14 cellular contexts compared by ENCODE assay signal in the genomic region with DNA sequence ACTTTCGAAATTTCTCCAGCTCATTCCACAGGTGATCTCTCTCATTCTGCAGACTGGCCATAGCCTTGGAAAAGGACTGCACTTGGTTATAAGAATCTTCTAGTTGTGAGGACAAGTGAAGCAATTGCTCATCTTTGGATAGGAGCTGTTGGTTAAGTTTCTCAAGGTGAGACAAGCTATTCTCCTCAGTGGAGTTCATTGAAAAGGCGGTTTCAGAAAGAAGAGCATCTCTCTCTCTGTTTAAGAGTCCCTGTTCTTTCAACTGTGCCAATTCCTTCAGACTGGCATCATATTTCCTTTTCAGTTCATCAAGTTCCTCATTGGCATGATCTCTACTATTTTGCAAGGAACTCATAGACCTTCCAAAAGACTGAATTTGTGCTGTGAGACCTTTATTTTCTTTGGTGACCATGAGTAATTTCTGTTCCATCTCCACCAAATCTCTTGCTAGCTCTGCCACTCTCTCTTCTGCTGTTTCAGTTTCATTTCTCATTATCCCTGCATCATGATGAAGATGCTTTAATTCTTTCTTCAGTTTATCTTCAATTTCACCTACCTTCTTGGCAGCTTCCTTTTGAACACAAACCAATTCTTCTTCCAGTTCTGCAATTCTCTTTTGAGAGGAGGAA. TPM values are rescaled to one million over a fixed set of nuclear protein-coding genes. Genes with fewer than 3 reads are reported as not detected.
DNase-seq lines count a peak whose midpoint lies in the region; ATAC-seq and TF ChIP-seq lines count a peak whose summit lies in the region.
"Had no signal": no experiment of that assay in that cellular context is flagged by ENCODE, and none has a peak within 500 bp of the region (broad histone marks: within the 10 kb centered on the region; RNA-seq: fewer than 3 reads in every experiment).

No MANE protein-coding gene starts in this region.

- peaks cover 43% of the 10 kb centered on the region for H3K36me3 Mint-ChIP-seq in activated CD8-positive, alpha-beta memory T cell treated with anti-CD3 and anti-CD28 coated beads, Interleukin-2, amount 10 ng/mL, durations not matched to agents 7 days and 5 days

- H3K27me3 Mint-ChIP-seq in activated CD8-positive, alpha-beta memory T cell treated with anti-CD3 and anti-CD28 coated beads, Interleukin-2, amount 10 ng/mL, durations not matched to agents 7 days and 5 days: no peaks in the 10 kb centered on the region

- H3K4me2 ChIP-seq in Karpas-422 (ENCODE audit: low read depth, low read length, poor library complexity, severe bottlenecking): peak overlapping the region; percentile 21
- H3K4me2 ChIP-seq: A549 had no signal

- CTCF ChIA-PET in activated CD8-positive, alpha-beta memory T cell treated with anti-CD3 and anti-CD28 coated beads, Interleukin-2, amount 10 ng/mL, durations not matched to agents 7 days and 5 days (lab: Charles Lee): interaction anchor here (0.6 to 1.7 kb wide), 6 partner anchors 9 to 144 kb away, joined by 3 to 6 read pairs (median 3); a partner anchor contains a TSS

- DNase-seq in activated CD8-positive, alpha-beta memory T cell treated with anti-CD3 and anti-CD28 coated beads, Interleukin-2, amount 10 ng/mL, durations not matched to agents 7 days and 5 days: no peak
- no peak for DNase-seq in activated CD8-positive, alpha-beta memory T cell treated with anti-CD3 and anti-CD28 coated beads, Interleukin-2, amount 50 U/mL, for 4 hours
- no peak for DNase-seq in Karpas-422
- no peak for DNase-seq in left colon
- no peak for DNase-seq in cardiac septum (ENCODE audit: low spot score)
- no peak for DNase-seq in NCI-H510A (lab: John Stamatoyannopoulos, UW)
- DNase-seq: H9, kidney, pancreas, Right ventricle myocardium superior, thyroid gland had no signal

- no peaks in the 10 kb centered on the region for H3K9me3 Mint-ChIP-seq in activated CD8-positive, alpha-beta memory T cell treated with anti-CD3 and anti-CD28 coated beads, Interleukin-2, amount 10 ng/mL, durations not matched to agents 7 days and 5 days (ENCODE audit: low read depth)

- peak overlapping the region; percentile 28 for H3K4me3 Mint-ChIP-seq in activated CD8-positive, alpha-beta memory T cell treated with anti-CD3 and anti-CD28 coated beads, Interleukin-2, amount 10 ng/mL, durations not matched to agents 7 days and 5 days
- H3K4me3 Mint-ChIP-seq: H9 had no signal

- H3K4me1 ChIP-seq in Karpas-422 (ENCODE audit: low read length): peaks cover 13% of the 10 kb centered on the region
- no peaks in the 10 kb centered on the region for H3K4me1 ChIP-seq in neutrophil (ENCODE audit: control insufficient read depth in 1 of 2, insufficient read depth in 1 of 2, low read depth in 1 of 2, low read length in 1 of 2)
- H3K4me1 ChIP-seq: A549, pancreas had no signal

- H3K4me1 Mint-ChIP-seq in activated CD8-positive, alpha-beta memory T cell treated with anti-CD3 and anti-CD28 coated beads, Interleukin-2, amount 10 ng/mL, durations not matched to agents 7 days and 5 days: peaks cover 19% of the 10 kb centered on the region
- H3K4me1 Mint-ChIP-seq: H9 had no signal

- H3K36me3 ChIP-seq in Karpas-422 (ENCODE audit: insufficient read depth, low read length): peaks cover 16% of the 10 kb centered on the region
- H3K36me3 ChIP-seq in neutrophil: peaks cover 15% of the 10 kb centered on the region

- H3K79me2 ChIP-seq in Karpas-422 (ENCODE audit: low read length): 0 out of 2 replicates have a peak, but pooled peaks cover under 1% of the 10 kb centered on the region

- H3K27ac ChIP-seq in Karpas-422 (ENCODE audit: low read length): peak overlapping the region; percentile 54
- H3K27ac ChIP-seq in neutrophil: peak overlapping the region; percentile 43
- H3K27ac ChIP-seq: A549, pancreas, thyroid gland had no signal

- H3K27ac Mint-ChIP-seq in activated CD8-positive, alpha-beta memory T cell treated with anti-CD3 and anti-CD28 coated beads, Interleukin-2, amount 10 ng/mL, durations not matched to agents 7 days and 5 days: peak overlapping the region; percentile 90
- H3K27ac Mint-ChIP-seq: H9 had no signal

- peak; percentile 86 for ATAC-seq in activated CD8-positive, alpha-beta memory T cell treated with anti-CD3 and anti-CD28 coated beads, Interleukin-2, amount 10 ng/mL, durations not matched to agents 7 days and 5 days
- ATAC-seq in GM21528 (IDR thresholded peaks at IDR 0.05; ENCODE audit: low FRiP score, unreplicated experiment): peak; percentile 74
- no peak for ATAC-seq in left colon
- ATAC-seq: A549, pancreas had no signal

- intact Hi-C loops in left colon (cut with DNase I, micrococcal nuclease) (no loop called here), cardiac septum (cut with DNase I) (no loop called here)

- TF ChIP-seq CTCF in neutrophil (IDR thresholded peaks at IDR 0.05): no peak

- peak overlapping the region; percentile 3; the same call in 1 of the 2 replicates for H3K9ac ChIP-seq in Karpas-422 (ENCODE audit: low read length)

- H3K9me3 ChIP-seq in Karpas-422 (ENCODE audit: low read length) (no peaks in the 10 kb centered on the region), neutrophil (no peaks in the 10 kb centered on the region)
- H3K9me3 ChIP-seq: A549, pancreas, thyroid gland had no signal

- no peaks in the 10 kb centered on the region for H3K9me2 ChIP-seq in Karpas-422 (replicated peaks; ENCODE audit: insufficient read depth, low read length)

- no peaks in the 10 kb centered on the region for H4K20me1 ChIP-seq in Karpas-422 (ENCODE audit: insufficient read depth, low read depth, low read length)

- H3K4me3 ChIP-seq in Karpas-422 (ENCODE audit: low read length): no peak overlapping the region
- H3K4me3 ChIP-seq in neutrophil (ENCODE audit: low read depth in 1 of 2, low read length in 1 of 2): no peak overlapping the region
- H3K4me3 ChIP-seq: A549, pancreas, thyroid gland had no signal

- H2AFZ ChIP-seq in Karpas-422 (ENCODE audit: low read length): no peak overlapping the region

- H3K27me3 ChIP-seq in Karpas-422 (ENCODE audit: low read length) (no peaks in the 10 kb centered on the region), neutrophil (no peaks in the 10 kb centered on the region)
- H3K27me3 ChIP-seq: pancreas, thyroid gland had no signal

RNA-seq across cellular contexts. Expression of a gene that starts 30.2 kb away (rescaled TPM):
- total RNA-seq in activated CD8-positive, alpha-beta memory T cell treated with anti-CD3 and anti-CD28 coated beads, Interleukin-2, amount 10 ng/mL, durations not matched to agents 7 days and 5 days: 100 to 1,000 TPM; 305 to 312 TPM
- 203 and 339 TPM in 2 replicates for total RNA-seq in Karpas-422 (2014; rRNA removed; shearing (Covaris generic); ENCODE audit: low replicate concordance)
- total RNA-seq in left colon (10 to 100 TPM in 1 of 2 donors, 1 to 10 TPM in 1; 9.2 to 19.7 TPM), cardiac septum (9.4 TPM)

RNA-seq across cellular contexts. Expression of a gene that starts 58.6 kb away (rescaled TPM):
- 10 to 100 TPM; 30.6 to 31.2 TPM for total RNA-seq in activated CD8-positive, alpha-beta memory T cell treated with anti-CD3 and anti-CD28 coated beads, Interleukin-2, amount 10 ng/mL, durations not matched to agents 7 days and 5 days
- 26.5 and 32.5 TPM in 2 replicates for total RNA-seq in Karpas-422 (2014; rRNA removed; shearing (Covaris generic); ENCODE audit: low replicate concordance)
- total RNA-seq in left colon (10 to 100 TPM; 69.9 to 72.6 TPM), cardiac septum (49.9 TPM)
